1 cellular context compared by ENCODE assay signal in genomic region chr7:149147730-149148653, GRCh38.
A peak's percentile ranks its signal among the peaks of the same experiment; 100 is the strongest.
TF ChIP-seq lines count a peak whose summit lies in the region.

No MANE protein-coding gene starts in this region.

TF ChIP-seq in GM12878, 131 proteins besides CTCF, POLR2A, EP300 and RAD21 (continues in another document):
- TF ChIP-seq BCL11A (IDR thresholded peaks at IDR 0.05; ENCODE audit: low read depth, low read length) = no peak
- TF ChIP-seq HDGF (IDR thresholded peaks at IDR 0.05) = no peak
- TF ChIP-seq ZNF687 (IDR thresholded peaks at IDR 0.05) = no peak
- TF ChIP-seq CREB1 (IDR thresholded peaks at IDR 0.05; ENCODE audit: low read depth) = peak; percentile 24; the same call in 1 of the 2 replicates
- no peak for TF ChIP-seq NFXL1 (IDR thresholded peaks at IDR 0.05; ENCODE audit: borderline replicate concordance)
- no peak for TF ChIP-seq MTA2 (IDR thresholded peaks at IDR 0.05; ENCODE audit: low read depth)
- TF ChIP-seq, protein P1, sequence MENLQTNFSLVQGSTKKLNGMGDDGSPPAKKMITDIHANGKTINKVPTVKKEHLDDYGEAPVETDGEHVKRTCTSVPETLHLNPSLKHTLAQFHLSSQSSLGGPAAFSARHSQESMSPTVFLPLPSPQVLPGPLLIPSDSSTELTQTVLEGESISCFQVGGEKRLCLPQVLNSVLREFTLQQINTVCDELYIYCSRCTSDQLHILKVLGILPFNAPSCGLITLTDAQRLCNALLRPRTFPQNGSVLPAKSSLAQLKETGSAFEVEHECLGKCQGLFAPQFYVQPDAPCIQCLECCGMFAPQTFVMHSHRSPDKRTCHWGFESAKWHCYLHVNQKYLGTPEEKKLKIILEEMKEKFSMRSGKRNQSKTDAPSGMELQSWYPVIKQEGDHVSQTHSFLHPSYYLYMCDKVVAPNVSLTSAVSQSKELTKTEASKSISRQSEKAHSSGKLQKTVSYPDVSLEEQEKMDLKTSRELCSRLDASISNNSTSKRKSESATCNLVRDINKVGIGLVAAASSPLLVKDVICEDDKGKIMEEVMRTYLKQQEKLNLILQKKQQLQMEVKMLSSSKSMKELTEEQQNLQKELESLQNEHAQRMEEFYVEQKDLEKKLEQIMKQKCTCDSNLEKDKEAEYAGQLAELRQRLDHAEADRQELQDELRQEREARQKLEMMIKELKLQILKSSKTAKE (IDR thresholded peaks at IDR 0.05; ENCODE audit: low read depth, poor library complexity, severe bottlenecking) = no peak
- no peak for TF ChIP-seq SUZ12 (IDR thresholded peaks at IDR 0.05; ENCODE audit: unreplicated experiment)
- TF ChIP-seq TCF7 (IDR thresholded peaks at IDR 0.05; ENCODE audit: borderline replicate concordance) = no peak
- peak; percentile 56; the same call in 1 of the 2 replicates for TF ChIP-seq SIN3A (IDR thresholded peaks at IDR 0.05; ENCODE audit: low read depth, low read length)
- no peak for TF ChIP-seq JUND (IDR thresholded peaks at IDR 0.05; ENCODE audit: low read depth, low read length)
- no peak for TF ChIP-seq PAX8 (IDR thresholded peaks at IDR 0.05)
- TF ChIP-seq HDAC2 (IDR thresholded peaks at IDR 0.05) = no peak
- no peak for TF ChIP-seq FOXM1 (IDR thresholded peaks at IDR 0.05; ENCODE audit: low read depth, low read length)
- no peak for TF ChIP-seq FOXK2 (IDR thresholded peaks at IDR 0.05)
- no peak for TF ChIP-seq RAD51 (IDR thresholded peaks at IDR 0.05)
- TF ChIP-seq FOS (IDR thresholded peaks at IDR 0.05; ENCODE audit: borderline replicate concordance, extremely low read depth, insufficient read length) = no peak
- TF ChIP-seq SRF (IDR thresholded peaks at IDR 0.05; ENCODE audit: low read depth in 2 of 2, low read length in 2 of 2) = no peak
- TF ChIP-seq PRDM15 (CRISPR knock-in tag; IDR thresholded peaks at IDR 0.05) = no peak
- TF ChIP-seq, protein P2, sequence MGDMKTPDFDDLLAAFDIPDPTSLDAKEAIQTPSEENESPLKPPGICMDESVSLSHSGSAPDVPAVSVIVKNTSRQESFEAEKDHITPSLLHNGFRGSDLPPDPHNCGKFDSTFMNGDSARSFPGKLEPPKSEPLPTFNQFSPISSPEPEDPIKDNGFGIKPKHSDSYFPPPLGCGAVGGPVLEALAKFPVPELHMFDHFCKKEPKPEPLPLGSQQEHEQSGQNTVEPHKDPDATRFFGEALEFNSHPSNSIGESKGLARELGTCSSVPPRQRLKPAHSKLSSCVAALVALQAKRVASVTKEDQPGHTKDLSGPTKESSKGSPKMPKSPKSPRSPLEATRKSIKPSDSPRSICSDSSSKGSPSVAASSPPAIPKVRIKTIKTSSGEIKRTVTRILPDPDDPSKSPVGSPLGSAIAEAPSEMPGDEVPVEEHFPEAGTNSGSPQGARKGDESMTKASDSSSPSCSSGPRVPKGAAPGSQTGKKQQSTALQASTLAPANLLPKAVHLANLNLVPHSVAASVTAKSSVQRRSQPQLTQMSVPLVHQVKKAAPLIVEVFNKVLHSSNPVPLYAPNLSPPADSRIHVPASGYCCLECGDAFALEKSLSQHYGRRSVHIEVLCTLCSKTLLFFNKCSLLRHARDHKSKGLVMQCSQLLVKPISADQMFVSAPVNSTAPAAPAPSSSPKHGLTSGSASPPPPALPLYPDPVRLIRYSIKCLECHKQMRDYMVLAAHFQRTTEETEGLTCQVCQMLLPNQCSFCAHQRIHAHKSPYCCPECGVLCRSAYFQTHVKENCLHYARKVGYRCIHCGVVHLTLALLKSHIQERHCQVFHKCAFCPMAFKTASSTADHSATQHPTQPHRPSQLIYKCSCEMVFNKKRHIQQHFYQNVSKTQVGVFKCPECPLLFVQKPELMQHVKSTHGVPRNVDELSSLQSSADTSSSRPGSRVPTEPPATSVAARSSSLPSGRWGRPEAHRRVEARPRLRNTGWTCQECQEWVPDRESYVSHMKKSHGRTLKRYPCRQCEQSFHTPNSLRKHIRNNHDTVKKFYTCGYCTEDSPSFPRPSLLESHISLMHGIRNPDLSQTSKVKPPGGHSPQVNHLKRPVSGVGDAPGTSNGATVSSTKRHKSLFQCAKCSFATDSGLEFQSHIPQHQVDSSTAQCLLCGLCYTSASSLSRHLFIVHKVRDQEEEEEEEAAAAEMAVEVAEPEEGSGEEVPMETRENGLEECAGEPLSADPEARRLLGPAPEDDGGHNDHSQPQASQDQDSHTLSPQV (IDR thresholded peaks at IDR 0.05) = no peak
- no peak for TF ChIP-seq CHD1 (IDR thresholded peaks at IDR 0.05; ENCODE audit: low read depth, low read length)
- TF ChIP-seq, protein P3, sequence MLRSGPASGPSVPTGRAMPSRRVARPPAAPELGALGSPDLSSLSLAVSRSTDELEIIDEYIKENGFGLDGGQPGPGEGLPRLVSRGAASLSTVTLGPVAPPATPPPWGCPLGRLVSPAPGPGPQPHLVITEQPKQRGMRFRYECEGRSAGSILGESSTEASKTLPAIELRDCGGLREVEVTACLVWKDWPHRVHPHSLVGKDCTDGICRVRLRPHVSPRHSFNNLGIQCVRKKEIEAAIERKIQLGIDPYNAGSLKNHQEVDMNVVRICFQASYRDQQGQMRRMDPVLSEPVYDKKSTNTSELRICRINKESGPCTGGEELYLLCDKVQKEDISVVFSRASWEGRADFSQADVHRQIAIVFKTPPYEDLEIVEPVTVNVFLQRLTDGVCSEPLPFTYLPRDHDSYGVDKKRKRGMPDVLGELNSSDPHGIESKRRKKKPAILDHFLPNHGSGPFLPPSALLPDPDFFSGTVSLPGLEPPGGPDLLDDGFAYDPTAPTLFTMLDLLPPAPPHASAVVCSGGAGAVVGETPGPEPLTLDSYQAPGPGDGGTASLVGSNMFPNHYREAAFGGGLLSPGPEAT (IDR thresholded peaks at IDR 0.05; ENCODE audit: low read depth) = no peak
- TF ChIP-seq NKRF (conservative IDR thresholded peaks at IDR 0.05) = peak; percentile 61
- TF ChIP-seq, protein P4, sequence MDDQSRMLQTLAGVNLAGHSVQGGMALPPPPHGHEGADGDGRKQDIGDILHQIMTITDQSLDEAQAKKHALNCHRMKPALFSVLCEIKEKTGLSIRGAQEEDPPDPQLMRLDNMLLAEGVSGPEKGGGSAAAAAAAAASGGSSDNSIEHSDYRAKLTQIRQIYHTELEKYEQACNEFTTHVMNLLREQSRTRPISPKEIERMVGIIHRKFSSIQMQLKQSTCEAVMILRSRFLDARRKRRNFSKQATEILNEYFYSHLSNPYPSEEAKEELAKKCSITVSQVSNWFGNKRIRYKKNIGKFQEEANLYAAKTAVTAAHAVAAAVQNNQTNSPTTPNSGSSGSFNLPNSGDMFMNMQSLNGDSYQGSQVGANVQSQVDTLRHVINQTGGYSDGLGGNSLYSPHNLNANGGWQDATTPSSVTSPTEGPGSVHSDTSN (IDR thresholded peaks at IDR 0.05; ENCODE audit: insufficient replicate concordance, low read depth, low read length) = no peak
- TF ChIP-seq HCFC1 (IDR thresholded peaks at IDR 0.05; ENCODE audit: low read length) = no peak
- no peak for TF ChIP-seq HSF1 (IDR thresholded peaks at IDR 0.05; ENCODE audit: low read depth, low read length)
- TF ChIP-seq, protein P5, sequence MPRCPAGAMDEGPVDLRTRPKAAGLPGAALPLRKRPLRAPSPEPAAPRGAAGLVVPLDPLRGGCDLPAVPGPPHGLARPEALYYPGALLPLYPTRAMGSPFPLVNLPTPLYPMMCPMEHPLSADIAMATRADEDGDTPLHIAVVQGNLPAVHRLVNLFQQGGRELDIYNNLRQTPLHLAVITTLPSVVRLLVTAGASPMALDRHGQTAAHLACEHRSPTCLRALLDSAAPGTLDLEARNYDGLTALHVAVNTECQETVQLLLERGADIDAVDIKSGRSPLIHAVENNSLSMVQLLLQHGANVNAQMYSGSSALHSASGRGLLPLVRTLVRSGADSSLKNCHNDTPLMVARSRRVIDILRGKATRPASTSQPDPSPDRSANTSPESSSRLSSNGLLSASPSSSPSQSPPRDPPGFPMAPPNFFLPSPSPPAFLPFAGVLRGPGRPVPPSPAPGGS (IDR thresholded peaks at IDR 0.05; ENCODE audit: borderline replicate concordance, insufficient read depth, low read depth, low read length, poor library complexity, severe bottlenecking) = no peak
- TF ChIP-seq NFYA (IDR thresholded peaks at IDR 0.05; ENCODE audit: borderline replicate concordance, low read depth, low read length) = no peak
- TF ChIP-seq MEF2A (IDR thresholded peaks at IDR 0.05; ENCODE audit: insufficient read depth, low read depth, low read length) = no peak
- TF ChIP-seq POU2F2 (IDR thresholded peaks at IDR 0.05; ENCODE audit: borderline replicate concordance, low read depth, low read length) = no peak
- TF ChIP-seq, protein P6, sequence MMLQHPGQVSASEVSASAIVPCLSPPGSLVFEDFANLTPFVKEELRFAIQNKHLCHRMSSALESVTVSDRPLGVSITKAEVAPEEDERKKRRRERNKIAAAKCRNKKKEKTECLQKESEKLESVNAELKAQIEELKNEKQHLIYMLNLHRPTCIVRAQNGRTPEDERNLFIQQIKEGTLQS (IDR thresholded peaks at IDR 0.05; ENCODE audit: borderline replicate concordance, extremely low read depth, low read depth, low read length) = no peak
- TF ChIP-seq TARDBP (IDR thresholded peaks at IDR 0.05; ENCODE audit: borderline replicate concordance) = no peak
- TF ChIP-seq CBX3 (IDR thresholded peaks at IDR 0.05; ENCODE audit: borderline replicate concordance, low read depth) = no peak
